Comparison of ENCODE assay signal across 8 cellular contexts in the genomic region with DNA sequence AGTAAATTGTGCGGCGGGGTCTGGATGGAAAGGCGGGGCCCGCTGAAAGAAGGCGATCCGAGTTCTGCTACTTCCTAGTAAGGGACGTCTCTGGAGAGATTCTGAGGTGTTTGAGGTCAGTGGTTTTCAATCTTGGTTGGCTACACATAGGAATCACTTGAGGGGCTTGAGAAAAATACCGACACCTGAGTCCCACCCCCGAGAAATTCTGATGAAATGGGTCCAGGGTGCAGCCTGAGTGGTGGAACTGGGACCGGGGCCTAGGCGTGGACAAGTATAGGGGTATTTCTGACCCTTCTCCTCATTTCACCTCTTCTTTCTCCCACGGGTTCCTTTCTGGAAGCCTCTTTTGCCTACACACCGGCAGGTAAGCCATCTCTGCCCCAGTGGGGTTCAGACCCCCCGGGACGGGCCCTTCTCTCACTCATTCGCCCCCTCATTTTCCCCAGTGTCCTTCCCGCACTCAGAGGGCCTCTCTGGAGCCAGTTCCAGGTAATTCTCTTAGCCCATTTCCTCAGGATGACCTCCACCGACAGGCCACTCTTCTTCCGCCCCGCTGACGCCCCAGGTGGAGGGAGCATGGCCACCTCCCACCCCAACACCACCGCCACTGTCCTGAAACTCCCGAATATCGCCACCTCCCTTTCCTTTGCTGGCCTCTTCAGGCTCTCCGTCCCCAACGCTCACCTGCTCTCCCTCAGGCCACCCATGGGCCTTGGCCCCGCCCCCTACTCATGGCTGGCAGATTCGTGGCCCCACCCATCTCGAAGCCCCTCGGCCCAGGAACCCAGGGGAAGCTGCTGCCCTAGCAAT. TPM values are rescaled to one million over a fixed set of nuclear protein-coding genes. Genes with fewer than 3 reads are reported as not detected.
DNase-seq lines count a peak whose midpoint lies in the region; ATAC-seq and TF ChIP-seq lines count a peak whose summit lies in the region.

No MANE protein-coding gene starts in this region.

- H3K9me3 Mint-ChIP-seq in activated B cell treated with CpG ODN at 0.5 μM for 24 hours = no peaks in the 10 kb centered on the region

- peak overlapping the region; percentile 95 for H3K4me2 ChIP-seq in skeletal muscle satellite cell (ENCODE audit: low read length)

- H3K27ac Mint-ChIP-seq in activated B cell treated with CpG ODN at 0.5 μM for 24 hours = no peak overlapping the region

- peak; percentile 77 for DNase-seq in H7
- DNase-seq in activated B cell treated with CpG ODN at 0.5 μM for 24 hours = no peak
- DNase-seq in right cardiac atrium = peak in 1 of 3 donors; percentile 62
- DNase-seq in hepatic stellate cell (ENCODE audit: low spot score) = no peak
- DNase-seq in NCI-H1436 (lab: John Stamatoyannopoulos, UW) = no peak
- DNase-seq in cerebellar nuclear complex (lab: John Stamatoyannopoulos, UW) = no peak

- H3K27me3 ChIP-seq in H7 (ENCODE audit: control insufficient read depth, insufficient read depth, low read length) (peaks cover 46% of the 10 kb centered on the region), right cardiac atrium (ENCODE audit: control insufficient read depth, insufficient read depth) (no peaks in the 10 kb centered on the region), skeletal muscle satellite cell (ENCODE audit: control insufficient read depth, insufficient read depth, low read length) (peaks cover 23% of the 10 kb centered on the region)

- no peak overlapping the region for H3K27ac ChIP-seq in right cardiac atrium (ENCODE audit: low read length)

- H3K27me3 Mint-ChIP-seq in activated B cell treated with CpG ODN at 0.5 μM for 24 hours = peaks cover 61% of the 10 kb centered on the region

- WGBS in right cardiac atrium = 14% methylated on average over 30 of the region's 30 CpGs

- intact Hi-C loops in activated B cell treated with CpG ODN at 0.5 μM for 24 hours (cut with micrococcal nuclease) = loop anchor here (1.0 to 2.0 kb wide), 3 partner anchors 76 to 1010 kb away; a partner anchor contains a TSS
- intact Hi-C loops in right cardiac atrium (cut with DNase I) = no loop called here

- H3K9ac ChIP-seq in skeletal muscle satellite cell (ENCODE audit: low read depth, low read length) = peak overlapping the region; percentile 93

- POLR2A ChIA-PET in activated B cell treated with CpG ODN at 0.5 μM for 24 hours (lab: Charles Lee) = interaction anchor here (1.2 kb wide), 1 partner anchor 254 kb away, joined by 7 read pairs; a partner anchor contains a TSS

- peak overlapping the region; percentile 85 for H3K4me3 Mint-ChIP-seq in activated B cell treated with CpG ODN at 0.5 μM for 24 hours

- no peak for TF ChIP-seq CTCF in activated B cell treated with CpG ODN at 0.5 μM for 24 hours (IDR thresholded peaks at IDR 0.05)

- H3K36me3 ChIP-seq in H7 (replicated peaks; ENCODE audit: control insufficient read depth, insufficient read depth, low read length) (no peaks in the 10 kb centered on the region), skeletal muscle satellite cell (ENCODE audit: insufficient read depth, low read length) (no peaks in the 10 kb centered on the region)

- H3K4me1 ChIP-seq in right cardiac atrium (ENCODE audit: control insufficient read depth, insufficient read depth, low read length) (no peaks in the 10 kb centered on the region), skeletal muscle satellite cell (ENCODE audit: control insufficient read depth, insufficient read depth, low read length) (peaks cover 13% of the 10 kb centered on the region)

- peaks cover 18% of the 10 kb centered on the region for H3K4me1 Mint-ChIP-seq in activated B cell treated with CpG ODN at 0.5 μM for 24 hours

- CTCF ChIA-PET in activated B cell treated with CpG ODN at 0.5 μM for 24 hours (lab: Charles Lee) = interaction anchor here (0.7 to 1.5 kb wide), 9 partner anchors 11 to 265 kb away, joined by 3 to 11 read pairs (median 4); a partner anchor contains a TSS

- no peaks in the 10 kb centered on the region for H3K9me3 ChIP-seq in right cardiac atrium (ENCODE audit: control insufficient read depth, low read length)
- no peaks in the 10 kb centered on the region for H3K9me3 ChIP-seq in skeletal muscle satellite cell (replicated peaks; ENCODE audit: low read length)

- no peak for ATAC-seq in activated B cell treated with CpG ODN at 0.5 μM for 24 hours (ENCODE audit: low read depth)
- ATAC-seq in right cardiac atrium = peak in 1 of 2 donors; percentile 0
- ATAC-seq in GM21447 (IDR thresholded peaks at IDR 0.05; ENCODE audit: unreplicated experiment) = no peak

- H3K4me3 ChIP-seq in H7 (ENCODE audit: insufficient read depth, low read depth, low read length) (peak overlapping the region; percentile 68), right cardiac atrium (ENCODE audit: low read length) (peak overlapping the region; percentile 30), skeletal muscle satellite cell (ENCODE audit: low read length) (peak overlapping the region; percentile 81)

- peaks cover 2% of the 10 kb centered on the region for H3K36me3 Mint-ChIP-seq in activated B cell treated with CpG ODN at 0.5 μM for 24 hours (ENCODE audit: low read depth)

RNA-seq across cellular contexts. Expression of a gene that starts 11.8 kb away (rescaled TPM):
- 26.1 and 31.0 TPM in 2 replicates for total RNA-seq in H7 (2014; rRNA removed; shearing (Covaris generic))
- total RNA-seq in activated B cell treated with CpG ODN at 0.5 μM for 24 hours (1.0 and 1.5 TPM in 2 replicates), right cardiac atrium (10 to 100 TPM in 2 of 4 donors, 1 to 10 TPM in 2; 9.8 to 11.0 (median 10.2) TPM)
- 15.4 TPM for polyA plus RNA-seq in right cardiac atrium
- 8.7 and 10.4 TPM in 2 replicates for total RNA-seq in skeletal muscle satellite cell (2012; rRNA removed)

RNA-seq across cellular contexts. Expression of a gene that starts 20.6 kb away (rescaled TPM):
- total RNA-seq in H7 (2014; rRNA removed; shearing (Covaris generic)) = not detected in 2 replicates
- total RNA-seq in activated B cell treated with CpG ODN at 0.5 μM for 24 hours (not detected in 2 replicates), right cardiac atrium (10 to 100 TPM; 11.7 to 17.4 (median 15.0) TPM)
- 16.8 TPM for polyA plus RNA-seq in right cardiac atrium
- total RNA-seq in skeletal muscle satellite cell (2012; rRNA removed) = 5.9 and 9.1 TPM in 2 replicates

RNA-seq across cellular contexts. Expression of a gene that starts 42.0 kb away (rescaled TPM):
- total RNA-seq in H7 (2014; rRNA removed; shearing (Covaris generic)) = not detected in 2 replicates
- not detected in 2 replicates for total RNA-seq in activated B cell treated with CpG ODN at 0.5 μM for 24 hours
- total RNA-seq in right cardiac atrium = not detected
- polyA plus RNA-seq in right cardiac atrium = not detected
- not detected in 2 replicates for total RNA-seq in skeletal muscle satellite cell (2012; rRNA removed)

RNA-seq across cellular contexts. Expression of a gene that starts 58.8 kb away (rescaled TPM):
- not detected in 2 replicates for total RNA-seq in H7 (2014; rRNA removed; shearing (Covaris generic))
- total RNA-seq in activated B cell treated with CpG ODN at 0.5 μM for 24 hours = not detected in 2 replicates
- 1 to 10 TPM in 1 of 4 donors, under 1 TPM in 3; 0.26 to 1.9 (median 0.38) TPM for total RNA-seq in right cardiac atrium
- 0.43 TPM for polyA plus RNA-seq in right cardiac atrium
- not detected in 2 replicates for total RNA-seq in skeletal muscle satellite cell (2012; rRNA removed)

Comparison
In these comparisons a context has a peak if more than half of its experiments do, and no peak if none do; other contexts are left out.
1. H3K4me3 ChIP-seq: peak in every context shown above with its lines; median percentile 81 in skeletal muscle satellite cell; 68 in H7; 30 in right cardiac atrium.
2. RNA of a gene that starts 20.6 kb away (total RNA-seq): 11.7 to 17.4 TPM in right cardiac atrium; not detected in H7 and not detected in activated B cell treated with CpG ODN at 0.5 μM for 24 hours; every median in the first group is over 10 times any median in the second.